2 cellular contexts compared by ENCODE assay signal in the genomic region with DNA sequence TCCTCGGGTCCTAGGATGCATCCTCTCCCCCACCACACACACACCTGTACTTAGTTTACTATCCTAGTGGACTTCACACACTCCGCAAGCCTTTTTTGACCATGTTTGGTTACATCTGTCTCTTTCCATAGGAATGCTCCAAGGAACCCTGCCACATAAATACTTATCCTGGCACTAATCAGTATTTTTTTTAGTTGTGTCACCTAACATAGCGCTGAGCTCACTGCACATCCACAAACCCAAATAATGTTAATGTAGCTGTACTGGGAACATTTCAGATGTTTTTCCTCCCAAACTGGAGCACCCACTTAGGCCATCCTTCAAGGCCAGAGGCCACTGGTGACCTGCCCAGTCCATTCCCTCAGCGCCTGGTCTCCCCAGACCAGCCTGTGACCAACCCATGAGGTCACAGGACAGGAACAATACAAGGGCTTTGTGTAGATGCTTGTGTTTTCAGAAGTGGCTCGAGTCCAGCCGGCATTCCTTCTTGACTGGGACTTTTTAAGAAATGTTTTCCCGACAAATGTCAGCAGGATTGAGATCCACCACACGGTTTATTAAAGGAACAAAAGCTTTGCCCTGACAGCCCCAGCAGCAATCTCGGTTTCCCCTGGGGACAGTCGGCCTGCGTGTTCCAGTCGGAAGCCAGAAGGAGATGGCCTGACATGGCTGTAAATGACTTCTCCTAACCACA.
TF ChIP-seq lines count a peak whose summit lies in the region.

No MANE protein-coding gene starts in this region.

TF ChIP-seq in IMR-90, 13 proteins besides CTCF, POLR2A, EP300 and RAD21:
- TF ChIP-seq, protein P1, sequence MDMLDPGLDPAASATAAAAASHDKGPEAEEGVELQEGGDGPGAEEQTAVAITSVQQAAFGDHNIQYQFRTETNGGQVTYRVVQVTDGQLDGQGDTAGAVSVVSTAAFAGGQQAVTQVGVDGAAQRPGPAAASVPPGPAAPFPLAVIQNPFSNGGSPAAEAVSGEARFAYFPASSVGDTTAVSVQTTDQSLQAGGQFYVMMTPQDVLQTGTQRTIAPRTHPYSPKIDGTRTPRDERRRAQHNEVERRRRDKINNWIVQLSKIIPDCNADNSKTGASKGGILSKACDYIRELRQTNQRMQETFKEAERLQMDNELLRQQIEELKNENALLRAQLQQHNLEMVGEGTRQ (IDR thresholded peaks at IDR 0.05; ENCODE audit: low read depth, low read length) = no peak
- TF ChIP-seq MXI1 (IDR thresholded peaks at IDR 0.05; ENCODE audit: borderline replicate concordance, low read depth, low read length) = no peak
- no peak for TF ChIP-seq MAFK (IDR thresholded peaks at IDR 0.05; ENCODE audit: low read depth, low read length)
- no peak for TF ChIP-seq FOS (IDR thresholded peaks at IDR 0.05; ENCODE audit: low read depth, low read length)
- no peak for TF ChIP-seq BHLHE40 (IDR thresholded peaks at IDR 0.05; ENCODE audit: low read depth, low read length)
- TF ChIP-seq MAZ (IDR thresholded peaks at IDR 0.05; ENCODE audit: borderline replicate concordance, low read depth, low read length) = no peak
TF ChIP-seq in IMR-90: peak in this region for 0.

TF ChIP-seq in endothelial cell of umbilical vein, 7 proteins besides CTCF, POLR2A, EP300 and RAD21:
- TF ChIP-seq GATA2 (IDR thresholded peaks at IDR 0.05; ENCODE audit: insufficient read depth, insufficient read length, low read depth, low read length) (no peak), MYC (IDR thresholded peaks at IDR 0.05; ENCODE audit: low read depth, low read length) (no peak), POLR2AphosphoS5 (IDR thresholded peaks at IDR 0.05; ENCODE audit: insufficient read depth, low read depth, low read length) (no peak), JUN (IDR thresholded peaks at IDR 0.05; ENCODE audit: borderline replicate concordance, insufficient read depth, insufficient read length, low read depth) (no peak), EZH2 (IDR thresholded peaks at IDR 0.05; ENCODE audit: borderline replicate concordance, low read depth, low read length, severe bottlenecking) (no peak), FOS (IDR thresholded peaks at IDR 0.05; ENCODE audit: borderline replicate concordance, insufficient read depth, low read length) (no peak)
- TF ChIP-seq, protein P2, sequence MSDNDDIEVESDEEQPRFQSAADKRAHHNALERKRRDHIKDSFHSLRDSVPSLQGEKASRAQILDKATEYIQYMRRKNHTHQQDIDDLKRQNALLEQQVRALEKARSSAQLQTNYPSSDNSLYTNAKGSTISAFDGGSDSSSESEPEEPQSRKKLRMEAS (IDR thresholded peaks at IDR 0.05; ENCODE audit: insufficient read depth, insufficient read length) = no peak
